Comparison of ENCODE assay signal across 10 cellular contexts in the genomic region with DNA sequence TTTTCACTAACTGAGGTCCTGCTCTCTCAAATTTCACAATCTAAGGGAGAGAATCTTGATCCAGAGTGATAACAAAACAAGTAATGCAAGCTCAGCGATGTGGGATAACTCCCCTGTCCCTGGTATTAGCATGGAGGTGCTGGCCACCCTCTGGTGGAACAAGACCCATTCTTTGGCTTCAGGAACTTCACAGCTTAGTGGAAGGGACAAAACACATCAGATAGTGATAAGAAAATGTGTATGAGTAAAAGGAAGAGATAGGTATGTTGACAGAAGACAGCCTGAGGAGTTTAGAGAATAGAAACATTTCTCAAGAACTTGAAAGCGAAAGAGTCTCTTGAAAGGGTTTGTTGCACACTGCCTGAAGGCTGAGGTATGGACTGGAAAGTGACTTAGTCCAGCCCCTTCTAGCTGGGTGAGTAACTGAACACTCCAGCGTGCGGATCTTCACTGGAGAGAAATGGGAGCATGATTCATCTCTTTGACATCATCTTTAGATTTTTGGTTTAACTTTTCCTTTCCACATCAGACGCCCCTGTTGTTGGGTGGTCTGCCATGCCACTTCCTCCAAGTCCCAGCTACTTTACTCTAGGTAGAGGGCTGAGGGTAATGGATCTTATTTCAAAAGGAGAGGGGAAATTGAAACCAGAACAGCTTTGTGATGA.
A peak's percentile ranks its signal among the peaks of the same experiment; 100 is the strongest.
DNase-seq lines count a peak whose midpoint lies in the region; ATAC-seq lines count a peak whose summit lies in the region.
"Had no signal": no experiment of that assay in that cellular context is flagged by ENCODE, and none has a peak within 500 bp of the region (broad histone marks: within the 10 kb centered on the region; RNA-seq: fewer than 3 reads in every experiment).

No MANE protein-coding gene starts in this region.

- H3K4me3 Mint-ChIP-seq in activated T-cell treated with anti-CD3 and anti-CD28 coated beads, Interleukin-2, amount 50 U/mL, for 24 hours: no peak overlapping the region
- no peak overlapping the region for H3K4me3 Mint-ChIP-seq in activated naive CD8-positive, alpha-beta T cell treated with anti-CD3 and anti-CD28 coated beads, Interleukin-2, amount 50 U/mL, for 24 hours
- H3K4me3 Mint-ChIP-seq: CD8-positive, alpha-beta memory T cell had no signal

- peak overlapping the region; percentile 79 for H3K27ac Mint-ChIP-seq in activated T-cell treated with anti-CD3 and anti-CD28 coated beads, Interleukin-2, amount 50 U/mL, for 24 hours
- H3K27ac Mint-ChIP-seq in activated naive CD8-positive, alpha-beta T cell treated with anti-CD3 and anti-CD28 coated beads, Interleukin-2, amount 50 U/mL, for 24 hours: peak overlapping the region; percentile 24
- H3K27ac Mint-ChIP-seq: CD8-positive, alpha-beta memory T cell had no signal

- no peaks in the 10 kb centered on the region for H3K36me3 Mint-ChIP-seq in activated T-cell treated with anti-CD3 and anti-CD28 coated beads, Interleukin-2, amount 50 U/mL, for 24 hours (ENCODE audit: low read depth)
- no peaks in the 10 kb centered on the region for H3K36me3 Mint-ChIP-seq in activated naive CD8-positive, alpha-beta T cell treated with anti-CD3 and anti-CD28 coated beads, Interleukin-2, amount 50 U/mL, for 24 hours (ENCODE audit: low read depth)

- H3K27me3 Mint-ChIP-seq in activated T-cell treated with anti-CD3 and anti-CD28 coated beads, Interleukin-2, amount 50 U/mL, for 24 hours: peaks cover 25% of the 10 kb centered on the region
- peaks cover 2% of the 10 kb centered on the region for H3K27me3 Mint-ChIP-seq in activated naive CD8-positive, alpha-beta T cell treated with anti-CD3 and anti-CD28 coated beads, Interleukin-2, amount 50 U/mL, for 24 hours

- H3K9me3 Mint-ChIP-seq in activated T-cell treated with anti-CD3 and anti-CD28 coated beads, Interleukin-2, amount 50 U/mL, for 24 hours: no peaks in the 10 kb centered on the region
- H3K9me3 Mint-ChIP-seq in activated naive CD8-positive, alpha-beta T cell treated with anti-CD3 and anti-CD28 coated beads, Interleukin-2, amount 50 U/mL, for 24 hours: no peaks in the 10 kb centered on the region

- H3K4me1 Mint-ChIP-seq in activated T-cell treated with anti-CD3 and anti-CD28 coated beads, Interleukin-2, amount 50 U/mL, for 24 hours (ENCODE audit: low read depth): peaks cover 24% of the 10 kb centered on the region
- peaks cover 22% of the 10 kb centered on the region for H3K4me1 Mint-ChIP-seq in activated naive CD8-positive, alpha-beta T cell treated with anti-CD3 and anti-CD28 coated beads, Interleukin-2, amount 50 U/mL, for 24 hours
- H3K4me1 Mint-ChIP-seq: CD8-positive, alpha-beta memory T cell had no signal

- peak; percentile 85 for ATAC-seq in HG03108 (IDR thresholded peaks at IDR 0.05; ENCODE audit: unreplicated experiment)
- peak; percentile 98 for ATAC-seq in activated naive CD8-positive, alpha-beta T cell treated with anti-CD3 and anti-CD28 coated beads, Interleukin-2, amount 50 U/mL, for 24 hours
- peak; percentile 96 for ATAC-seq in stimulated activated naive CD8-positive, alpha-beta T cell treated with anti-CD3 and anti-CD28 coated beads, Interleukin-15, Interleukin-2, amounts not matched to agents 100 U/mL and 50 U/mL, for 24 hours

- DNase-seq in activated T-cell treated with anti-CD3 and anti-CD28 coated beads, Interleukin-2, amount 50 U/mL, for 24 hours: no peak
- DNase-seq in activated T-cell treated with anti-CD3 and anti-CD28 coated beads for 4 hours (no peak), NK-92 (lab: John Stamatoyannopoulos, UW; ENCODE audit: unreplicated experiment) (no peak), COR-L47 (lab: John Stamatoyannopoulos, UW) (no peak)
- peak; percentile 16 for DNase-seq in activated naive CD8-positive, alpha-beta T cell treated with anti-CD3 and anti-CD28 coated beads, Interleukin-2, amount 50 U/mL, for 24 hours
- DNase-seq in stimulated activated naive CD8-positive, alpha-beta T cell treated with anti-CD3 and anti-CD28 coated beads, Interleukin-15, Interleukin-2, amounts not matched to agents 100 U/mL and 50 U/mL, for 24 hours: no peak
- no peak for DNase-seq in central memory CD4-positive, alpha-beta T cell
- DNase-seq: CD8-positive, alpha-beta memory T cell; stimulated activated CD4-positive, alpha-beta T cell treated with anti-CD3 and anti-CD28 coated beads, Interleukin-4, amount 100 ng/mL, for 1 hour had no signal
